ENCODE assay signal across 31 cellular contexts in genomic region chr11:120004723-120005122, GRCh38.
"Had no signal": no experiment of that assay in that cellular context is flagged by ENCODE, and none has a peak within 500 bp of the region (broad histone marks: within the 10 kb centered on the region; RNA-seq: fewer than 3 reads in every experiment).

No MANE protein-coding gene starts in this region.

- DNase-seq: activated CD4-positive, alpha-beta memory T cell treated with anti-CD3 and anti-CD28 coated beads for 36 hours; activated CD4-positive, alpha-beta T cell treated with anti-CD3 and anti-CD28 coated beads for 36 hours; activated CD4-positive, alpha-beta T cell treated with anti-CD3 and anti-CD28 coated beads, Interleukin-2, amount 10 ng/mL, durations not matched to agents 24 days and 14 days; activated CD4-positive, CD25-positive, alpha-beta regulatory T cell; activated CD4-positive, CD25-positive, alpha-beta regulatory T cell treated with anti-CD3 and anti-CD28 coated beads, Interleukin-2, amount 50 U/mL, for 72 hours; activated CD8-positive, alpha-beta memory T cell treated with anti-CD3 and anti-CD28 coated beads, Interleukin-2, amount 10 ng/mL, durations not matched to agents 7 days and 5 days; activated CD8-positive, alpha-beta memory T cell treated with anti-CD3 and anti-CD28 coated beads, Interleukin-2, amount 50 U/mL, for 4 hours; activated CD8-positive, alpha-beta T cell treated with anti-CD3 and anti-CD28 coated beads, Interleukin-2, amount 10 ng/mL, durations not matched to agents 7 days and 5 days; activated effector memory CD4-positive, alpha-beta T cell treated with anti-CD3 and anti-CD28 coated beads, Interleukin-2, amount 50 U/mL, for 16 hours; activated naive CD4-positive, alpha-beta T cell treated with anti-CD3 and anti-CD28 coated beads, Interleukin-2, amount 10 ng/mL, durations not matched to agents 7 days and 5 days; activated naive CD8-positive, alpha-beta T cell treated with anti-CD3 and anti-CD28 coated beads, Interleukin-2, amount 10 ng/mL, durations not matched to agents 7 days and 5 days; activated T-cell treated with anti-CD3 and anti-CD28 coated beads, Interleukin-2, amount 50 U/mL, for 1 hour; activated T-cell treated with anti-CD3 and anti-CD28 coated beads, Interleukin-2, amount 50 U/mL, for 48 hours; brain microvascular endothelial cell; central memory CD4-positive, alpha-beta T cell; cerebellar nuclear complex; colonic mucosa; effector CD8-positive, alpha-beta T cell; foreskin keratinocyte; gastrocnemius medialis; glutamatergic neuron; heart left ventricle; T-helper 2 cell had no signal

- H3K27me3 ChIP-seq: ascending aorta, cardiac muscle cell, colonic mucosa had no signal

- H3K36me3 Mint-ChIP-seq: activated CD4-positive, alpha-beta memory T cell treated with anti-CD3 and anti-CD28 coated beads for 36 hours; activated CD8-positive, alpha-beta memory T cell treated with anti-CD3 and anti-CD28 coated beads, Interleukin-2, amount 10 ng/mL, durations not matched to agents 7 days and 5 days; activated naive CD4-positive, alpha-beta T cell treated with anti-CD3 and anti-CD28 coated beads, Interleukin-2, amount 10 ng/mL, durations not matched to agents 7 days and 5 days; activated naive CD4-positive, alpha-beta T cell treated with anti-CD3 and anti-CD28 coated beads, Interleukin-2, amount 50 U/mL, for 72 hours; activated naive CD8-positive, alpha-beta T cell treated with anti-CD3 and anti-CD28 coated beads, Interleukin-2, amount 10 ng/mL, durations not matched to agents 7 days and 5 days had no signal

- H3K4me3 ChIP-seq: ascending aorta, cardiac muscle cell, colonic mucosa, esophagus muscularis mucosa, gastrocnemius medialis, heart left ventricle had no signal

- H3K9me3 Mint-ChIP-seq: activated CD4-positive, alpha-beta memory T cell treated with anti-CD3 and anti-CD28 coated beads for 36 hours; activated CD4-positive, alpha-beta T cell treated with anti-CD3 and anti-CD28 coated beads, Interleukin-2, amount 10 ng/mL, durations not matched to agents 24 days and 14 days; activated naive CD4-positive, alpha-beta T cell treated with anti-CD3 and anti-CD28 coated beads, Interleukin-2, amount 10 ng/mL, durations not matched to agents 7 days and 5 days; activated naive CD8-positive, alpha-beta T cell treated with anti-CD3 and anti-CD28 coated beads, Interleukin-2, amount 10 ng/mL, durations not matched to agents 7 days and 5 days; activated T-helper 1 cell treated with anti-CD3 and anti-CD28 coated beads, Interleukin-12 subunit alpha, Interleukin-12 subunit beta, Interleukin-2, Interleukin-4 antibody, amounts not matched to agents 30 ng/mL and 10 ng/mL and 1 ng/mL, durations not matched to agents 14 hours and 24 hours and 36 hours; activated T-helper 2 cell treated with anti-CD3 and anti-CD28 coated beads, Interferon-gamma antibody, Interleukin-2, Interleukin-4, amounts not matched to agents 10 μg/mL and 5 μg/mL and 100 μg/mL, durations not matched to agents 14 hours and 24 hours and 36 hours had no signal

- ATAC-seq: activated CD4-positive, alpha-beta T cell treated with anti-CD3 and anti-CD28 coated beads for 36 hours; activated CD8-positive, alpha-beta memory T cell treated with anti-CD3 and anti-CD28 coated beads, Interleukin-2, amount 10 ng/mL, durations not matched to agents 7 days and 5 days; activated CD8-positive, alpha-beta T cell treated with anti-CD3 and anti-CD28 coated beads, Interleukin-2, amount 10 ng/mL, durations not matched to agents 7 days and 5 days; activated naive CD4-positive, alpha-beta T cell treated with anti-CD3 and anti-CD28 coated beads, Interleukin-2, amount 50 U/mL, for 72 hours; gastrocnemius medialis; heart left ventricle had no signal

- H3K36me3 ChIP-seq: ascending aorta, brain microvascular endothelial cell, cardiac muscle cell, colonic mucosa, esophagus muscularis mucosa, gastrocnemius medialis, heart left ventricle had no signal

- H3K4me1 Mint-ChIP-seq: activated CD4-positive, alpha-beta T cell treated with anti-CD3 and anti-CD28 coated beads for 36 hours; activated CD4-positive, alpha-beta T cell treated with anti-CD3 and anti-CD28 coated beads, Interleukin-2, amount 10 ng/mL, durations not matched to agents 24 days and 14 days; activated CD8-positive, alpha-beta memory T cell treated with anti-CD3 and anti-CD28 coated beads, Interleukin-2, amount 10 ng/mL, durations not matched to agents 7 days and 5 days; activated naive CD4-positive, alpha-beta T cell treated with anti-CD3 and anti-CD28 coated beads, Interleukin-2, amount 10 ng/mL, durations not matched to agents 7 days and 5 days had no signal

- H3K27ac Mint-ChIP-seq: activated CD4-positive, alpha-beta memory T cell treated with anti-CD3 and anti-CD28 coated beads for 36 hours; activated CD4-positive, alpha-beta T cell treated with anti-CD3 and anti-CD28 coated beads for 36 hours; activated CD4-positive, alpha-beta T cell treated with anti-CD3 and anti-CD28 coated beads, Interleukin-2, amount 10 ng/mL, durations not matched to agents 24 days and 14 days; activated CD8-positive, alpha-beta memory T cell treated with anti-CD3 and anti-CD28 coated beads, Interleukin-2, amount 10 ng/mL, durations not matched to agents 7 days and 5 days; activated CD8-positive, alpha-beta T cell treated with anti-CD3 and anti-CD28 coated beads, Interleukin-2, amount 10 ng/mL, durations not matched to agents 7 days and 5 days; activated naive CD4-positive, alpha-beta T cell treated with anti-CD3 and anti-CD28 coated beads, Interleukin-2, amount 10 ng/mL, durations not matched to agents 7 days and 5 days; activated naive CD4-positive, alpha-beta T cell treated with anti-CD3 and anti-CD28 coated beads, Interleukin-2, amount 50 U/mL, for 72 hours; activated naive CD8-positive, alpha-beta T cell treated with anti-CD3 and anti-CD28 coated beads, Interleukin-2, amount 10 ng/mL, durations not matched to agents 7 days and 5 days; activated T-helper 1 cell treated with anti-CD3 and anti-CD28 coated beads, Interleukin-12 subunit alpha, Interleukin-12 subunit beta, Interleukin-2, Interleukin-4 antibody, amounts not matched to agents 30 ng/mL and 10 ng/mL and 1 ng/mL, durations not matched to agents 14 hours and 24 hours and 36 hours; activated T-helper 2 cell treated with anti-CD3 and anti-CD28 coated beads, Interferon-gamma antibody, Interleukin-2, Interleukin-4, amounts not matched to agents 10 μg/mL and 5 μg/mL and 100 μg/mL, durations not matched to agents 14 hours and 24 hours and 36 hours had no signal

- H3K4me3 Mint-ChIP-seq: activated CD4-positive, alpha-beta memory T cell treated with anti-CD3 and anti-CD28 coated beads for 36 hours; activated CD4-positive, alpha-beta T cell treated with anti-CD3 and anti-CD28 coated beads for 36 hours; activated CD4-positive, alpha-beta T cell treated with anti-CD3 and anti-CD28 coated beads, Interleukin-2, amount 10 ng/mL, durations not matched to agents 24 days and 14 days; activated CD8-positive, alpha-beta memory T cell treated with anti-CD3 and anti-CD28 coated beads, Interleukin-2, amount 10 ng/mL, durations not matched to agents 7 days and 5 days; activated CD8-positive, alpha-beta T cell treated with anti-CD3 and anti-CD28 coated beads, Interleukin-2, amount 10 ng/mL, durations not matched to agents 7 days and 5 days; activated naive CD4-positive, alpha-beta T cell treated with anti-CD3 and anti-CD28 coated beads, Interleukin-2, amount 10 ng/mL, durations not matched to agents 7 days and 5 days; activated naive CD8-positive, alpha-beta T cell treated with anti-CD3 and anti-CD28 coated beads, Interleukin-2, amount 10 ng/mL, durations not matched to agents 7 days and 5 days; activated T-helper 1 cell treated with anti-CD3 and anti-CD28 coated beads, Interleukin-12 subunit alpha, Interleukin-12 subunit beta, Interleukin-2, Interleukin-4 antibody, amounts not matched to agents 30 ng/mL and 10 ng/mL and 1 ng/mL, durations not matched to agents 14 hours and 24 hours and 36 hours had no signal

- FAIRE-seq: endometrium, endothelial cell of umbilical vein had no signal
